8 cellular contexts compared by ENCODE assay signal in the genomic region with DNA sequence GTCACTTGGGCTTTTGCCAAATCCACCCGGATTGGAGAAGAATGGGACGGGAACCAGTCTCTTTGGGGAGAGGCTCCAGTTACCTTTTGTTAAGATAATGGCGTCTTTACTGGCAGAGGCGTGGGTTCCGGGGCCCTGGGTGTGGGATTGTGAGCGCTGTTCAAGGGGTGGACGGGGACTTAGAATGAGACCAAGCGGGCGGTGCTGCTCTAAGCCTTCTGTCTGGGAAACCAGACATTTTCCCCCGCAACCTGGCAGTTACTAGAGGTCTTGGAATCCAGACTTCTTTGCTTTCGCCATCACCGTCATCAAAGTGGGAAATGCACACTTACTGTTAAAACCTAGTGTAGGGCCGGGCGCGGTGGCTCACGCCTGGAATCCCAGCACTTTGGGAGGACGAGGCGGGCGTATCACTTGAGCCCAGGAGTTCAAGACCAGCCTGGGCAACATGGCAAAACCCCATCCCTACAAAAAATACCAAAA. TPM values are rescaled to one million over a fixed set of nuclear protein-coding genes. Genes with fewer than 3 reads are reported as not detected.
DNase-seq lines count a peak whose midpoint lies in the region; ATAC-seq and TF ChIP-seq lines count a peak whose summit lies in the region.

No MANE protein-coding gene starts in this region.

- H3K4me3 Mint-ChIP-seq in CD8-positive, alpha-beta memory T cell: peak overlapping the region; percentile 96 to 100 (median 99)
- peak overlapping the region; percentile 97 for H3K4me3 Mint-ChIP-seq in T-helper 17 cell

- H3K4me1 ChIP-seq in CD8-positive, alpha-beta memory T cell (ENCODE audit: insufficient read depth, low read length): peaks cover 31% of the 10 kb centered on the region
- no peaks in the 10 kb centered on the region for H3K4me1 ChIP-seq in prostate gland (replicated peaks)

- H3K9me3 ChIP-seq in CD8-positive, alpha-beta memory T cell (ENCODE audit: low read length): no peaks in the 10 kb centered on the region
- H3K9me3 ChIP-seq in T-helper 17 cell (ENCODE audit: control insufficient read depth, low read length, poor library complexity, severe bottlenecking) (no peaks in the 10 kb centered on the region), prostate gland (no peaks in the 10 kb centered on the region)

- POLR2A ChIA-PET in CD8-positive, alpha-beta memory T cell (lab: Charles Lee): interaction anchor here (0.7 to 1.1 kb wide), 4 partner anchors 50 to 103 kb away, joined by 3 read pairs; a partner anchor contains a TSS
- POLR2A ChIA-PET in HEK293T (lab: Yijun Ruan, JAX): interaction anchor here (0.9 to 1.6 kb wide), 3 partner anchors 23 to 70 kb away, joined by 3 to 5 read pairs (median 4); a partner anchor contains a TSS

- peak overlapping the region; percentile 84 for H3K4me3 ChIP-seq in CD8-positive, alpha-beta memory T cell (ENCODE audit: low read length)
- H3K4me3 ChIP-seq in foreskin fibroblast (ENCODE audit: low read depth in 1 of 2, low read length in 2 of 2): peak overlapping the region; percentile 77 to 90
- peak overlapping the region; percentile 78 to 87 for H3K4me3 ChIP-seq in prostate gland

- TF ChIP-seq CTCF in foreskin fibroblast (IDR thresholded peaks at IDR 0.05; ENCODE audit: low read depth, low read length): no peak
- no peak for TF ChIP-seq CTCF in prostate gland (IDR thresholded peaks at IDR 0.05)

- peaks cover 0 to 1% of the 10 kb centered on the region in 2 donors for H3K27me3 Mint-ChIP-seq in CD8-positive, alpha-beta memory T cell
- no peaks in the 10 kb centered on the region for H3K27me3 Mint-ChIP-seq in T-helper 17 cell

- H3K9me3 Mint-ChIP-seq in CD8-positive, alpha-beta memory T cell: no peaks in the 10 kb centered on the region

- no peaks in the 10 kb centered on the region for H3K36me3 ChIP-seq in CD8-positive, alpha-beta memory T cell (ENCODE audit: insufficient read depth, low read length)
- H3K36me3 ChIP-seq in prostate gland: no peaks in the 10 kb centered on the region

- H3K27ac ChIP-seq in CD8-positive, alpha-beta memory T cell (ENCODE audit: low read depth, low read length): peak overlapping the region; percentile 95
- peak overlapping the region; percentile 99 for H3K27ac ChIP-seq in prostate gland

- no peak for DNase-seq in CD8-positive, alpha-beta memory T cell
- DNase-seq in HEK293T (ENCODE audit: extremely low spot score): no peak
- no peak for DNase-seq in T-helper 17 cell
- peak; percentile 46 to 72 for DNase-seq in foreskin fibroblast
- DNase-seq in prostate gland (ENCODE audit: low spot score): no peak
- DNase-seq in NCI-H774 (lab: John Stamatoyannopoulos, UW): no peak
- DNase-seq in iPS-NIHi11 (ENCODE audit: low spot score): no peak

- H3K36me3 Mint-ChIP-seq in CD8-positive, alpha-beta memory T cell: peaks cover 0 to 24% (median 0%) of the 10 kb centered on the region in 3 donors
- H3K36me3 Mint-ChIP-seq in T-helper 17 cell (ENCODE audit: low read depth): peaks cover 3% of the 10 kb centered on the region

- ATAC-seq in T-helper 17 cell (peak; percentile 43), GM21737 (IDR thresholded peaks at IDR 0.05; ENCODE audit: unreplicated experiment) (no peak)

- TF ChIP-seq POLR2A in prostate gland (IDR thresholded peaks at IDR 0.05): no peak

- no peaks in the 10 kb centered on the region for H3K27me3 ChIP-seq in CD8-positive, alpha-beta memory T cell (ENCODE audit: insufficient read depth, low read length, poor library complexity, severe bottlenecking)
- H3K27me3 ChIP-seq in prostate gland (replicated peaks; ENCODE audit: insufficient read depth): no peaks in the 10 kb centered on the region

- 2% methylated on average over 19 of the region's 19 CpGs for WGBS in prostate gland

- intact Hi-C loops in prostate gland (cut with DNase I): no loop called here

- H3K27ac Mint-ChIP-seq in CD8-positive, alpha-beta memory T cell: peak overlapping the region; percentile 99 to 100 (median 100)
- H3K27ac Mint-ChIP-seq in T-helper 17 cell: peak overlapping the region; percentile 100

- CTCF ChIA-PET in CD8-positive, alpha-beta memory T cell (lab: Charles Lee): interaction anchor here (1.4 kb wide), 1 partner anchor 21 kb away, joined by 5 read pairs; a partner anchor contains a TSS
- CTCF ChIA-PET in HEK293T (lab: Yijun Ruan, JAX): interaction anchor here (0.6 kb wide), 1 partner anchor 270 kb away, joined by 3 read pairs; no protein-coding TSS in a partner anchor

- peaks cover 32 to 52% (median 42%) of the 10 kb centered on the region in 3 donors for H3K4me1 Mint-ChIP-seq in CD8-positive, alpha-beta memory T cell
- H3K4me1 Mint-ChIP-seq in T-helper 17 cell: peaks cover 19% of the 10 kb centered on the region

TF ChIP-seq in HEK293T, 16 proteins besides CTCF, POLR2A, EP300 and RAD21:
- TF ChIP-seq SUZ12 (IDR thresholded peaks at IDR 0.05): no peak
- TF ChIP-seq FOXA1 (IDR thresholded peaks at IDR 0.05): no peak
- TF ChIP-seq NFRKB (IDR thresholded peaks at IDR 0.05): no peak
- TF ChIP-seq L3MBTL2 (conservative IDR thresholded peaks at IDR 0.05): 0 out of 2 replicates have a peak, but pooled peaks have one; percentile 40
- no peak for TF ChIP-seq ZNF384 (IDR thresholded peaks at IDR 0.05)
- TF ChIP-seq FOXM1 (IDR thresholded peaks at IDR 0.05; ENCODE audit: borderline replicate concordance): no peak
- TF ChIP-seq ARNT (IDR thresholded peaks at IDR 0.05): no peak
TF ChIP-seq in HEK293T: peak in this region for 1.

RNA-seq across cellular contexts. Expression of a gene that starts 0.7 kb away (rescaled TPM):
- total RNA-seq in CD8-positive, alpha-beta memory T cell: 10 to 100 TPM; 15.9 to 17.3 TPM
- 21.0 TPM for polyA plus RNA-seq in CD8-positive, alpha-beta memory T cell
- 10 to 100 TPM; 10.3 to 13.4 TPM for total RNA-seq in T-helper 17 cell
- total RNA-seq in prostate gland: 10 to 100 TPM; 20.9 to 25.1 TPM

RNA-seq across cellular contexts. Expression of a gene that starts 0.8 kb away (rescaled TPM):
- 10 to 100 TPM; 35.1 to 36.1 TPM for total RNA-seq in CD8-positive, alpha-beta memory T cell
- polyA plus RNA-seq in CD8-positive, alpha-beta memory T cell: 15.8 TPM
- total RNA-seq in T-helper 17 cell (10 to 100 TPM; 18.5 to 21.0 TPM), prostate gland (10 to 100 TPM; 75.5 to 79.0 TPM)

RNA-seq across cellular contexts. Expression of a gene that starts 20.9 kb away (rescaled TPM):
- 1 to 10 TPM; 5.0 to 5.5 TPM for total RNA-seq in CD8-positive, alpha-beta memory T cell
- polyA plus RNA-seq in CD8-positive, alpha-beta memory T cell: not detected
- total RNA-seq in T-helper 17 cell: 1 to 10 TPM; 2.9 to 4.6 TPM
- 10 to 100 TPM; 16.9 to 17.2 TPM for total RNA-seq in prostate gland

RNA-seq across cellular contexts. Expression of a gene that starts 38.9 kb away (rescaled TPM):
- 10 to 100 TPM; 22.6 to 23.8 TPM for total RNA-seq in CD8-positive, alpha-beta memory T cell
- polyA plus RNA-seq in CD8-positive, alpha-beta memory T cell: 5.7 TPM
- total RNA-seq in T-helper 17 cell (10 to 100 TPM; 20.0 to 22.3 TPM), prostate gland (10 to 100 TPM; 18.9 to 31.3 TPM)

RNA-seq across cellular contexts. Expression of a gene that starts 47.4 kb away (rescaled TPM):
- total RNA-seq in CD8-positive, alpha-beta memory T cell: under 1 TPM; 0.07 to 0.11 TPM
- polyA plus RNA-seq in CD8-positive, alpha-beta memory T cell: not detected
- total RNA-seq in T-helper 17 cell (under 1 TPM; 0.05 to 0.68 TPM), prostate gland (10 to 100 TPM; 23.0 to 29.1 TPM)

Comparison
In these comparisons a context has a peak if more than half of its experiments do, and no peak if none do; other contexts are left out.
1. DNase-seq: peak in foreskin fibroblast (2 of 2); none in CD8-positive, alpha-beta memory T cell (0 of 5), HEK293T (single experiment), T-helper 17 cell (0 of 3), prostate gland (single experiment), NCI-H774 (single experiment) and iPS-NIHi11 (single experiment).
2. Peak in every context shown above with its lines, with median percentiles within 50 percentile points of each other: H3K4me3 ChIP-seq.